11 cellular contexts compared by ENCODE assay signal in genomic region chr4:92304073-92304472, GRCh38. TPM values are rescaled to one million over a fixed set of nuclear protein-coding genes. Genes with fewer than 3 reads are reported as not detected.
A peak's percentile ranks its signal among the peaks of the same experiment; 100 is the strongest.
DNase-seq lines count a peak whose midpoint lies in the region; ATAC-seq, FAIRE-seq and TF ChIP-seq lines count a peak whose summit lies in the region.
"Had no signal": no experiment of that assay in that cellular context is flagged by ENCODE, and none has a peak within 500 bp of the region (broad histone marks: within the 10 kb centered on the region; RNA-seq: fewer than 3 reads in every experiment).

No MANE protein-coding gene starts in this region.

- TF ChIP-seq CTCF in GM23338 (conservative IDR thresholded peaks at IDR 0.05; ENCODE audit: low read depth in 2 of 2) (no peak), astrocyte (IDR thresholded peaks at IDR 0.05; ENCODE audit: insufficient read depth, low read depth, low read length) (no peak), gastrocnemius medialis (IDR thresholded peaks at IDR 0.05 in 4 of 5, conservative IDR thresholded peaks at IDR 0.05 in 1 of 5) (no peak)
- TF ChIP-seq CTCF in activated CD8-positive, alpha-beta T cell treated with anti-CD3 and anti-CD28 coated beads for 36 hours (IDR thresholded peaks at IDR 0.05), result no peak

- CTCF ChIA-PET in activated CD8-positive, alpha-beta T cell treated with anti-CD3 and anti-CD28 coated beads for 36 hours (lab: Charles Lee), result interaction anchor here (0.7 kb wide), 1 partner anchor 65 kb away, joined by 3 read pairs; no protein-coding TSS in a partner anchor

- H3K4me2 ChIP-seq in GM23338, result peak overlapping the region; percentile 91
- H3K4me2 ChIP-seq in astrocyte (ENCODE audit: low read length), result peak overlapping the region; percentile 96

- POLR2A ChIA-PET in activated CD8-positive, alpha-beta T cell treated with anti-CD3 and anti-CD28 coated beads for 36 hours (lab: Charles Lee), result no interaction called here
- POLR2A ChIA-PET in naive thymus-derived CD8-positive, alpha-beta T cell (lab: Charles Lee), result no interaction called here

- in situ Hi-C loops in gastrocnemius medialis (cut with MboI; ENCODE audit: low sequenced_read_pairs in 4 of 4), result no loop called here

- no peak overlapping the region for H3K9ac ChIP-seq in astrocyte (ENCODE audit: low read length)
- peak overlapping the region; percentile 71 for H3K9ac ChIP-seq in iPS-15b (ENCODE audit: low read depth, low read length)

- peaks cover 3% of the 10 kb centered on the region for H3K27me3 Mint-ChIP-seq in GM23338 (ENCODE audit: insufficient read depth, low read depth, poor library complexity)
- H3K27me3 Mint-ChIP-seq in astrocyte (ENCODE audit: low read depth, unreplicated experiment), result peaks cover 29% of the 10 kb centered on the region
- H3K27me3 Mint-ChIP-seq in activated CD8-positive, alpha-beta T cell treated with anti-CD3 and anti-CD28 coated beads for 36 hours, result peaks cover 27% of the 10 kb centered on the region
- H3K27me3 Mint-ChIP-seq in naive thymus-derived CD8-positive, alpha-beta T cell, result peaks cover 9 to 58% (median 30%) of the 10 kb centered on the region in 5 donors

- no peaks in the 10 kb centered on the region; the same call in 2 of the 3 replicates for H3K9me3 Mint-ChIP-seq in GM23338
- no peaks in the 10 kb centered on the region for H3K9me3 Mint-ChIP-seq in astrocyte (ENCODE audit: unreplicated experiment)
- no peaks in the 10 kb centered on the region for H3K9me3 Mint-ChIP-seq in activated CD8-positive, alpha-beta T cell treated with anti-CD3 and anti-CD28 coated beads for 36 hours
- peaks cover 0 to 10% (median 1%) of the 10 kb centered on the region in 9 donors for H3K9me3 Mint-ChIP-seq in naive thymus-derived CD8-positive, alpha-beta T cell
- H3K9me3 Mint-ChIP-seq: activated T-helper 1 cell treated with anti-CD3 and anti-CD28 coated beads, Interleukin-12 subunit alpha, Interleukin-12 subunit beta, Interleukin-2, Interleukin-4 antibody, amounts not matched to agents 30 ng/mL and 10 ng/mL and 1 ng/mL, durations not matched to agents 14 hours and 24 hours and 36 hours had no signal

- intact Hi-C loops in gastrocnemius medialis (cut with DNase I; ENCODE audit: low total_unique reads), result no loop called here
- intact Hi-C loops in activated CD8-positive, alpha-beta T cell treated with anti-CD3 and anti-CD28 coated beads for 36 hours (cut with micrococcal nuclease), result no loop called here

- no peak for TF ChIP-seq POLR2A in gastrocnemius medialis (IDR thresholded peaks at IDR 0.05)

- FAIRE-seq in astrocyte (lab: Jason Lieb, UNC), result no peak
- FAIRE-seq: HepG2 had no signal

- peaks cover 66% of the 10 kb centered on the region for H3K4me1 ChIP-seq in GM23338 (ENCODE audit: insufficient read depth)
- H3K4me1 ChIP-seq in astrocyte (ENCODE audit: insufficient read depth, low read length), result peaks cover 16% of the 10 kb centered on the region
- peaks cover 36% of the 10 kb centered on the region for H3K4me1 ChIP-seq in iPS-15b (ENCODE audit: control insufficient read depth, insufficient read depth, low read length)
- peaks cover 0 to 8% of the 10 kb centered on the region in 2 donors for H3K4me1 ChIP-seq in gastrocnemius medialis

- H3K9me3 ChIP-seq in astrocyte (ENCODE audit: insufficient read depth, low read depth, low read length) (no peaks in the 10 kb centered on the region), iPS-15b (ENCODE audit: control insufficient read depth, insufficient read depth, low read length) (no peaks in the 10 kb centered on the region), gastrocnemius medialis (no peaks in the 10 kb centered on the region)

- no peaks in the 10 kb centered on the region for H3K36me3 Mint-ChIP-seq in GM23338 (ENCODE audit: low read depth)
- no peaks in the 10 kb centered on the region for H3K36me3 Mint-ChIP-seq in astrocyte (ENCODE audit: low read depth, unreplicated experiment)
- H3K36me3 Mint-ChIP-seq in activated CD8-positive, alpha-beta T cell treated with anti-CD3 and anti-CD28 coated beads for 36 hours (ENCODE audit: low read depth), result peaks cover 1% of the 10 kb centered on the region
- peaks cover 0 to 4% (median 0%) of the 10 kb centered on the region in 3 donors for H3K36me3 Mint-ChIP-seq in naive thymus-derived CD8-positive, alpha-beta T cell

- H3K27ac Mint-ChIP-seq in GM23338 (no peak overlapping the region), astrocyte (ENCODE audit: unreplicated experiment) (no peak overlapping the region)
- H3K27ac Mint-ChIP-seq in activated CD8-positive, alpha-beta T cell treated with anti-CD3 and anti-CD28 coated beads for 36 hours, result no peak overlapping the region
- no peak overlapping the region for H3K27ac Mint-ChIP-seq in naive thymus-derived CD8-positive, alpha-beta T cell
- H3K27ac Mint-ChIP-seq: activated T-helper 1 cell treated with anti-CD3 and anti-CD28 coated beads, Interleukin-12 subunit alpha, Interleukin-12 subunit beta, Interleukin-2, Interleukin-4 antibody, amounts not matched to agents 30 ng/mL and 10 ng/mL and 1 ng/mL, durations not matched to agents 14 hours and 24 hours and 36 hours had no signal

- peak; percentile 31 for DNase-seq in GM23338 (ENCODE audit: low spot score)
- DNase-seq in astrocyte (ENCODE audit: low read depth), result no peak
- no peak for DNase-seq in gastrocnemius medialis
- DNase-seq in activated CD8-positive, alpha-beta T cell treated with anti-CD3 and anti-CD28 coated beads for 36 hours, result no peak
- DNase-seq in naive thymus-derived CD8-positive, alpha-beta T cell, result no peak

- ATAC-seq in GM23338 (peak; percentile 2), gastrocnemius medialis (no peak), HG03565 (IDR thresholded peaks at IDR 0.05; ENCODE audit: unreplicated experiment) (no peak), HG02642 (IDR thresholded peaks at IDR 0.05; ENCODE audit: poor library complexity, unreplicated experiment) (no peak)
- ATAC-seq in activated CD8-positive, alpha-beta T cell treated with anti-CD3 and anti-CD28 coated beads for 36 hours, result no peak
- no peak for ATAC-seq in naive thymus-derived CD8-positive, alpha-beta T cell
- ATAC-seq: HepG2 had no signal

- H3F3A ChIP-seq in GM23338 (replicated peaks; ENCODE audit: low read depth), result peaks cover 9% of the 10 kb centered on the region

- no peaks in the 10 kb centered on the region for H3K9me2 ChIP-seq in GM23338 (ENCODE audit: insufficient read depth)

- H3K79me2 ChIP-seq in GM23338 (replicated peaks; ENCODE audit: insufficient read depth), result peaks cover 47% of the 10 kb centered on the region
- no peaks in the 10 kb centered on the region for H3K79me2 ChIP-seq in astrocyte (ENCODE audit: insufficient read depth, low read length)

- no peaks in the 10 kb centered on the region for H3K36me3 ChIP-seq in GM23338 (ENCODE audit: insufficient read depth)
- H3K36me3 ChIP-seq in astrocyte (ENCODE audit: insufficient read depth, low read length), result no peaks in the 10 kb centered on the region
- H3K36me3 ChIP-seq in iPS-15b (ENCODE audit: control insufficient read depth, insufficient read depth, low read length), result no peaks in the 10 kb centered on the region
- no peaks in the 10 kb centered on the region for H3K36me3 ChIP-seq in gastrocnemius medialis

- H3K4me3 Mint-ChIP-seq in GM23338, result peak overlapping the region; percentile 89
- peak overlapping the region; percentile 81 for H3K4me3 Mint-ChIP-seq in astrocyte (ENCODE audit: unreplicated experiment)
- no peak overlapping the region for H3K4me3 Mint-ChIP-seq in activated CD8-positive, alpha-beta T cell treated with anti-CD3 and anti-CD28 coated beads for 36 hours
- no peak overlapping the region for H3K4me3 Mint-ChIP-seq in naive thymus-derived CD8-positive, alpha-beta T cell
- H3K4me3 Mint-ChIP-seq: activated T-helper 1 cell treated with anti-CD3 and anti-CD28 coated beads, Interleukin-12 subunit alpha, Interleukin-12 subunit beta, Interleukin-2, Interleukin-4 antibody, amounts not matched to agents 30 ng/mL and 10 ng/mL and 1 ng/mL, durations not matched to agents 14 hours and 24 hours and 36 hours had no signal

- H3K4me3 ChIP-seq in GM23338 (peak overlapping the region; percentile 72), astrocyte (ENCODE audit: insufficient read depth, low read depth, low read length) (peak overlapping the region; percentile 59), iPS-15b (ENCODE audit: low read depth, low read length) (peak overlapping the region; percentile 72), gastrocnemius medialis (peak overlapping the region in 3 of 4 donors; percentile 1 to 48 (median 24))

- H2AFZ ChIP-seq in GM23338 (0 out of 2 replicates have a peak overlapping the region, but pooled peaks have one; percentile 0), astrocyte (ENCODE audit: low read depth, low read length) (peak overlapping the region; percentile 74)

- no peak overlapping the region for H3K27ac ChIP-seq in GM23338 (ENCODE audit: low read depth)
- H3K27ac ChIP-seq in astrocyte (ENCODE audit: low read depth, low read length), result no peak overlapping the region
- no peak overlapping the region for H3K27ac ChIP-seq in gastrocnemius medialis

- H3K27me3 ChIP-seq in GM23338 (ENCODE audit: insufficient read depth) (no peaks in the 10 kb centered on the region), astrocyte (ENCODE audit: insufficient read depth, low read length) (peaks cover 31% of the 10 kb centered on the region), iPS-15b (ENCODE audit: control insufficient read depth, insufficient read depth, low read length) (no peaks in the 10 kb centered on the region), gastrocnemius medialis (peaks cover 29 to 47% (median 40%) of the 10 kb centered on the region in 3 donors)

- H3K4me1 Mint-ChIP-seq in GM23338 (peaks cover 52% of the 10 kb centered on the region), astrocyte (ENCODE audit: low read depth, unreplicated experiment) (peaks cover 5% of the 10 kb centered on the region)
- H3K4me1 Mint-ChIP-seq in activated CD8-positive, alpha-beta T cell treated with anti-CD3 and anti-CD28 coated beads for 36 hours (ENCODE audit: low read depth), result no peaks in the 10 kb centered on the region
- peaks cover 0 to 9% (median 5%) of the 10 kb centered on the region in 4 donors for H3K4me1 Mint-ChIP-seq in naive thymus-derived CD8-positive, alpha-beta T cell

- H4K20me1 ChIP-seq in GM23338 (replicated peaks; ENCODE audit: insufficient read depth), result no peaks in the 10 kb centered on the region
- H4K20me1 ChIP-seq in astrocyte (ENCODE audit: insufficient read depth, low read length), result no peaks in the 10 kb centered on the region

TF ChIP-seq in GM23338, 12 proteins besides CTCF, POLR2A, EP300 and RAD21 (continues in another document):
- TF ChIP-seq CREB1 (CRISPR knock-in tag; IDR thresholded peaks at IDR 0.05; ENCODE audit: low read depth), result no peak
- TF ChIP-seq EZH2phosphoT487 (IDR thresholded peaks at IDR 0.05; ENCODE audit: unreplicated experiment), result no peak
- no peak for TF ChIP-seq JUNB (IDR thresholded peaks at IDR 0.05; ENCODE audit: unreplicated experiment)

RNA-seq across cellular contexts. Expression of gene GRID2, which starts 0.3 kb away (rescaled TPM):
- 65.4 and 74.5 TPM in 2 replicates for total RNA-seq in GM23338 (2014; rRNA removed; shearing (Covaris generic))
- polyA plus RNA-seq in GM23338 (2016; fragmentation: Nextera tagmentation; extraction: Ambion mirVana), result 15.8 and 19.9 TPM in 2 replicates
- 0.07 and 0.14 TPM in 2 replicates for total RNA-seq in astrocyte
- total RNA-seq in gastrocnemius medialis, result not detected
- total RNA-seq in activated CD8-positive, alpha-beta T cell treated with anti-CD3 and anti-CD28 coated beads for 36 hours, result not detected
- total RNA-seq in naive thymus-derived CD8-positive, alpha-beta T cell, result not detected
- not detected for polyA plus RNA-seq in naive thymus-derived CD8-positive, alpha-beta T cell
- total RNA-seq: activated T-helper 1 cell treated with anti-CD3 and anti-CD28 coated beads, Interleukin-12 subunit alpha, Interleukin-12 subunit beta, Interleukin-2, Interleukin-4 antibody, amounts not matched to agents 30 ng/mL and 10 ng/mL and 1 ng/mL, durations not matched to agents 14 hours and 24 hours and 36 hours; HepG2; mesenteric fat pad had no signal
- polyA plus RNA-seq: HepG2 had no signal

Comparison
In these comparisons a context has a peak if more than half of its experiments do, and no peak if none do; other contexts are left out.
1. H3K4me3 Mint-ChIP-seq: peak in GM23338 (single experiment) and astrocyte (single experiment); none in activated CD8-positive, alpha-beta T cell treated with anti-CD3 and anti-CD28 coated beads for 36 hours (single experiment) and naive thymus-derived CD8-positive, alpha-beta T cell (0 of 10).
2. RNA of gene GRID2, which starts 0.3 kb away (total RNA-seq): 65.4 to 74.5 TPM in GM23338; 0.07 to 0.14 TPM in astrocyte, not detected in gastrocnemius medialis, not detected in activated CD8-positive, alpha-beta T cell treated with anti-CD3 and anti-CD28 coated beads for 36 hours and not detected in naive thymus-derived CD8-positive, alpha-beta T cell; every median in the first group is over 10 times any median in the second.
3. Peak in every context shown above with its lines, with median percentiles within 50 percentile points of each other: H3K4me3 ChIP-seq.